In genomic region chr3:150871192-150871591, GRCh38 we compare ENCODE assay signal across 32 cellular contexts. TPM values are rescaled to one million over a fixed set of nuclear protein-coding genes. Genes with fewer than 3 reads are reported as not detected.
DNase-seq lines count a peak whose midpoint lies in the region; ATAC-seq, FAIRE-seq and TF ChIP-seq lines count a peak whose summit lies in the region.
"Had no signal": no experiment of that assay in that cellular context is flagged by ENCODE, and none has a peak within 500 bp of the region (broad histone marks: within the 10 kb centered on the region; RNA-seq: fewer than 3 reads in every experiment).

No MANE protein-coding gene starts in this region.

- no peak overlapping the region for H4K8ac ChIP-seq in mesenchymal stem cell (ENCODE audit: low read length)

- H3K27me3 ChIP-seq in mesenchymal stem cell (ENCODE audit: control insufficient read depth in 1 of 2, insufficient read depth in 1 of 2, low read length in 2 of 2), result peaks cover 0 to under 1% of the 10 kb centered on the region in 2 experiments
- H3K27me3 ChIP-seq: BLaER1, gastrocnemius medialis had no signal

- H3K4me1 ChIP-seq in A549 (no peaks in the 10 kb centered on the region), mesenchymal stem cell (ENCODE audit: control insufficient read depth, insufficient read depth, low read depth, low read length) (peaks cover 3% of the 10 kb centered on the region)
- H3K4me1 ChIP-seq: BLaER1, Caco-2, gastrocnemius medialis had no signal

- no peaks in the 10 kb centered on the region for H3K9me3 Mint-ChIP-seq in activated CD4-positive, alpha-beta T cell treated with anti-CD3 and anti-CD28 coated beads for 36 hours (ENCODE audit: low read depth)
- H3K9me3 Mint-ChIP-seq: activated T-cell treated with anti-CD3 and anti-CD28 coated beads, Interleukin-2, amount 50 U/mL, for 4 hours; central memory CD8-positive, alpha-beta T cell; memory B cell; naive thymus-derived CD8-positive, alpha-beta T cell; T-helper 1 cell treated with Interleukin-12 subunit alpha and Interleukin-12 subunit beta and Interleukin-4 antibody, amounts not matched to agents 30 μg/mL and 1 μg/mL, for 36 hours had no signal

- H3K4ac ChIP-seq in mesenchymal stem cell (ENCODE audit: low read depth in 1 of 2, low read length in 2 of 2), result no peak overlapping the region

- H3K4me3 Mint-ChIP-seq in activated CD4-positive, alpha-beta T cell treated with anti-CD3 and anti-CD28 coated beads for 36 hours, result no peak overlapping the region
- H3K4me3 Mint-ChIP-seq: activated T-cell treated with anti-CD3 and anti-CD28 coated beads, Interleukin-2, amount 50 U/mL, for 4 hours; central memory CD8-positive, alpha-beta T cell; memory B cell; naive thymus-derived CD8-positive, alpha-beta T cell; T-helper 1 cell treated with Interleukin-12 subunit alpha and Interleukin-12 subunit beta and Interleukin-4 antibody, amounts not matched to agents 30 μg/mL and 1 μg/mL, for 36 hours had no signal

- H3K36me3 ChIP-seq in mesenchymal stem cell (ENCODE audit: control insufficient read depth in 1 of 2, insufficient read depth in 2 of 2, low read depth in 1 of 2, low read length in 2 of 2), result no peaks in the 10 kb centered on the region
- H3K36me3 ChIP-seq: BLaER1, gastrocnemius medialis had no signal

- no peak for TF ChIP-seq POLR2A in A549 (IDR thresholded peaks at IDR 0.05; ENCODE audit: low read length)

- no peak overlapping the region for H2BK5ac ChIP-seq in mesenchymal stem cell (ENCODE audit: low read depth, low read length, poor library complexity, severe bottlenecking)

- H3K4me3 ChIP-seq in A549 (no peak overlapping the region), epithelial cell of esophagus (ENCODE audit: low read length) (no peak overlapping the region), mesenchymal stem cell (ENCODE audit: insufficient read depth in 1 of 2, low read depth in 1 of 2, low read length in 2 of 2) (no peak overlapping the region)
- H3K4me3 ChIP-seq: BLaER1, gastrocnemius medialis, PC-9 had no signal

- no peak overlapping the region for H3K23ac ChIP-seq in mesenchymal stem cell (ENCODE audit: low read length in 2 of 2)

- TF ChIP-seq RAD21 in A549 (conservative IDR thresholded peaks at IDR 0.05 in 1 of 2, IDR thresholded peaks at IDR 0.05 in 1 of 2), result no peak

- 15% methylated on average over 4 of the region's 4 CpGs for WGBS in A549 (ENCODE audit: missing lambda C conversion rate)
- 86% methylated on average over 4 of the region's 4 CpGs for WGBS in mesenchymal stem cell

- intact Hi-C loops in activated CD4-positive, alpha-beta T cell treated with anti-CD3 and anti-CD28 coated beads for 36 hours (cut with DNase I, micrococcal nuclease), result no loop called here

- TF ChIP-seq CTCF in A549 (IDR thresholded peaks at IDR 0.05) (no peak), epithelial cell of esophagus (IDR thresholded peaks at IDR 0.05; ENCODE audit: insufficient read depth, low read depth, low read length, missing control alignments) (no peak)

- no peak overlapping the region for H2BK15ac ChIP-seq in mesenchymal stem cell (ENCODE audit: low read depth, poor library complexity, severe bottlenecking)

- H3K36me3 Mint-ChIP-seq in activated CD4-positive, alpha-beta T cell treated with anti-CD3 and anti-CD28 coated beads for 36 hours (ENCODE audit: low read depth), result no peaks in the 10 kb centered on the region
- H3K36me3 Mint-ChIP-seq: memory B cell; naive thymus-derived CD8-positive, alpha-beta T cell had no signal

- CTCF ChIA-PET in A549 (lab: Yijun Ruan, JAX), result no interaction called here
- CTCF ChIA-PET in activated CD4-positive, alpha-beta T cell treated with anti-CD3 and anti-CD28 coated beads for 36 hours (lab: Charles Lee), result no interaction called here

- H2AK5ac ChIP-seq in mesenchymal stem cell (ENCODE audit: low read length, severe bottlenecking), result peak overlapping the region; percentile 3

- POLR2A ChIA-PET in A549 (lab: Yijun Ruan, JAX), result no interaction called here
- POLR2A ChIA-PET in activated CD4-positive, alpha-beta T cell treated with anti-CD3 and anti-CD28 coated beads for 36 hours (lab: Charles Lee), result no interaction called here

- no peak overlapping the region for H3K4me2 ChIP-seq in A549
- H3K4me2 ChIP-seq in mesenchymal stem cell (ENCODE audit: low read length, poor library complexity, severe bottlenecking), result no peak overlapping the region
- H3K4me2 ChIP-seq: BLaER1, PC-9 had no signal

- H3K9ac ChIP-seq in mesenchymal stem cell (ENCODE audit: low read length), result no peak overlapping the region
- H3K9ac ChIP-seq: BLaER1 had no signal

- no peaks in the 10 kb centered on the region for H3K9me3 ChIP-seq in A549
- H3K9me3 ChIP-seq in mesenchymal stem cell (ENCODE audit: control insufficient read depth, low read length), result no peaks in the 10 kb centered on the region
- H3K9me3 ChIP-seq: BLaER1, Caco-2, gastrocnemius medialis had no signal

- DNase-seq in A549 (ENCODE audit: low read depth in 1 of 2, low spot score in 1 of 2) (peak in 1 of 2 experiments; percentile 24), M059J (ENCODE audit: low read depth) (peak; percentile 42), epithelial cell of esophagus (ENCODE audit: low read depth) (peak; percentile 98), mesenchymal stem cell (peak; percentile 36), H4 (ENCODE audit: low spot score) (no peak), LoVo (ENCODE audit: low spot score) (no peak), NCI-H2107 treated with DMSO at 0.1 percent for 48 hours (lab: John Stamatoyannopoulos, UW; ENCODE audit: unreplicated experiment) (no peak)
- DNase-seq in activated CD4-positive, alpha-beta T cell treated with anti-CD3 and anti-CD28 coated beads for 36 hours, result no peak
- DNase-seq: activated naive CD4-positive, alpha-beta T cell treated with anti-CD3 and anti-CD28 coated beads, Interleukin-2, amount 50 U/mL, for 16 hours; activated T-cell treated with anti-CD3 and anti-CD28 coated beads, Interleukin-2, amount 50 U/mL, for 4 hours; aorta; Caco-2; gastrocnemius medialis; islet precursor cell; naive thymus-derived CD8-positive, alpha-beta T cell; NCI-H1105 treated with DMSO at 0.1 percent for 48 hours; NCI-H2029 treated with DMSO at 0.1 percent for 48 hours; NCI-H446; stimulated activated CD4-positive, alpha-beta T cell treated with anti-CD3 and anti-CD28 coated beads, Interleukin-4, amount 100 ng/mL, for 24 hours; stimulated activated naive CD8-positive, alpha-beta T cell treated with anti-CD3 and anti-CD28 coated beads, Interleukin-15, Interleukin-2, amounts not matched to agents 100 U/mL and 50 U/mL, for 24 hours had no signal

- no peak overlapping the region for H3K14ac ChIP-seq in mesenchymal stem cell (ENCODE audit: low read length in 2 of 2)

- no peak overlapping the region for H2AFZ ChIP-seq in mesenchymal stem cell (ENCODE audit: low read depth, low read length)
- H2AFZ ChIP-seq: PC-9 had no signal

- ATAC-seq in A549, result peak; percentile 56 to 85
- no peak for ATAC-seq in activated CD4-positive, alpha-beta T cell treated with anti-CD3 and anti-CD28 coated beads for 36 hours
- ATAC-seq: activated T-cell treated with anti-CD3 and anti-CD28 coated beads, Interleukin-2, amount 50 U/mL, for 4 hours; gastrocnemius medialis; HCT116; naive thymus-derived CD8-positive, alpha-beta T cell; stimulated activated naive CD8-positive, alpha-beta T cell treated with anti-CD3 and anti-CD28 coated beads, Interleukin-15, Interleukin-2, amounts not matched to agents 100 U/mL and 50 U/mL, for 24 hours had no signal

- peaks cover 5% of the 10 kb centered on the region for H3K4me1 Mint-ChIP-seq in activated CD4-positive, alpha-beta T cell treated with anti-CD3 and anti-CD28 coated beads for 36 hours
- H3K4me1 Mint-ChIP-seq: central memory CD8-positive, alpha-beta T cell; naive thymus-derived CD8-positive, alpha-beta T cell had no signal

- H3K18ac ChIP-seq in mesenchymal stem cell (ENCODE audit: low read depth in 1 of 2, low read length in 2 of 2), result no peak overlapping the region

- no peak overlapping the region for H2BK12ac ChIP-seq in mesenchymal stem cell (ENCODE audit: low read length in 2 of 2)

- H3K79me1 ChIP-seq in mesenchymal stem cell (replicated peaks; ENCODE audit: low read length, poor library complexity, severe bottlenecking), result no peaks in the 10 kb centered on the region

- no peak overlapping the region for H3K27ac Mint-ChIP-seq in activated CD4-positive, alpha-beta T cell treated with anti-CD3 and anti-CD28 coated beads for 36 hours
- H3K27ac Mint-ChIP-seq: memory B cell; naive thymus-derived CD8-positive, alpha-beta T cell; T-helper 1 cell treated with Interleukin-12 subunit alpha and Interleukin-12 subunit beta and Interleukin-4 antibody, amounts not matched to agents 30 μg/mL and 1 μg/mL, for 36 hours had no signal

- H3K27me3 Mint-ChIP-seq in activated CD4-positive, alpha-beta T cell treated with anti-CD3 and anti-CD28 coated beads for 36 hours, result peaks cover 13% of the 10 kb centered on the region

- H3K27ac ChIP-seq in A549, result no peak overlapping the region
- H3K27ac ChIP-seq in mesenchymal stem cell (ENCODE audit: low read length, poor library complexity, severe bottlenecking), result no peak overlapping the region
- H3K27ac ChIP-seq: BLaER1, gastrocnemius medialis, PC-9 had no signal

- no peak overlapping the region for H4K91ac ChIP-seq in mesenchymal stem cell (ENCODE audit: low read length)

- no peak for TF ChIP-seq EP300 in A549 (IDR thresholded peaks at IDR 0.05)

- H2BK120ac ChIP-seq in mesenchymal stem cell (ENCODE audit: low read depth, low read length), result no peak overlapping the region

- no peak for FAIRE-seq in A549 (lab: Jason Lieb, UNC)
- FAIRE-seq: G401.6, HTR-8/SVneo had no signal

TF ChIP-seq in A549, 52 proteins besides CTCF, POLR2A, EP300 and RAD21 (continues in another document):
- no peak for TF ChIP-seq HDAC2 (IDR thresholded peaks at IDR 0.05)
- TF ChIP-seq TP53 (CRISPR knock-in tag; IDR thresholded peaks at IDR 0.05), result no peak
- TF ChIP-seq FOSL2 (IDR thresholded peaks at IDR 0.05), result no peak
- peak; percentile 34; the same call in 1 of the 2 replicates for TF ChIP-seq FOSL2 (CRISPR knock-in tag; IDR thresholded peaks at IDR 0.05)

RNA-seq across cellular contexts. Expression of gene MINDY4B, which starts 34.0 kb away (rescaled TPM):
- polyA plus RNA-seq in A549 (2011; rRNA removed) (not detected in 2 replicates), A549 (2017; fragmentation: RNase III; extraction: RNeasy Plus Mini Kit Qiagen cat#74134 plus additional on column Dnase treatment) (not detected in 3 replicates)
- polyA plus RNA-seq in A549 (2012; cell fraction: cytosol; rRNA removed), result not detected in 2 replicates
- polyA plus RNA-seq in A549 (2012; cell fraction: nucleus; rRNA removed), result not detected in 2 replicates
- not detected in 2 replicates for polyA minus RNA-seq in A549 (2011; rRNA and poly(A)+ RNA removed)
- not detected in 2 replicates for total RNA-seq in M059J (2014; rRNA removed; shearing (Covaris generic))
- not detected for polyA plus RNA-seq in mesenchymal stem cell (2013, experiment 1 of 2)
- not detected for polyA plus RNA-seq in mesenchymal stem cell (2013, experiment 2 of 2)
- not detected in 2 replicates for total RNA-seq in H4 (2014; rRNA removed; shearing (Covaris generic))
- not detected for total RNA-seq in activated CD4-positive, alpha-beta T cell treated with anti-CD3 and anti-CD28 coated beads for 36 hours
- total RNA-seq: A172; activated CD8-positive, alpha-beta memory T cell treated with anti-CD3 and anti-CD28 coated beads for 36 hours; activated T-cell treated with anti-CD3 and anti-CD28 coated beads, Interleukin-2, amount 50 U/mL, for 4 hours; aorta; Caco-2; gastrocnemius medialis; naive thymus-derived CD8-positive, alpha-beta T cell; omental fat pad; PC-9 had no signal
- polyA plus RNA-seq: aorta; naive thymus-derived CD8-positive, alpha-beta T cell; thymus had no signal

Comparison
In these comparisons a context has a peak if more than half of its experiments do, and no peak if none do; other contexts are left out.
1. DNase-seq: peak in M059J (single experiment), epithelial cell of esophagus (single experiment) and mesenchymal stem cell (single experiment); none in H4 (single experiment), LoVo (single experiment), NCI-H2107 treated with DMSO at 0.1 percent for 48 hours (single experiment) and activated CD4-positive, alpha-beta T cell treated with anti-CD3 and anti-CD28 coated beads for 36 hours (single experiment).